ENCODE assay signal across 30 cellular contexts in genomic region chr4:73923631-73923937, GRCh38. TPM values are rescaled to one million over a fixed set of nuclear protein-coding genes. Genes with fewer than 3 reads are reported as not detected.
"Had no signal": no experiment of that assay in that cellular context is flagged by ENCODE, and none has a peak within 500 bp of the region (broad histone marks: within the 10 kb centered on the region; RNA-seq: fewer than 3 reads in every experiment).

No MANE protein-coding gene starts in this region.

- H3K27me3 Mint-ChIP-seq: natural killer cell treated with Interleukin-12 subunit alpha and Interleukin-12 subunit beta and Interleukin-15 and Interleukin-18, amount 100 ng/mL, for 72 hours; stimulated activated naive CD8-positive, alpha-beta T cell treated with anti-CD3 and anti-CD28 coated beads, Interleukin-15, amount 100 ng/mL, for 72 hours had no signal

- H3K4me3 Mint-ChIP-seq: immature natural killer cell; mesothelial cell of epicardium; naive B cell; natural killer cell treated with Interleukin-12 subunit alpha and Interleukin-12 subunit beta and Interleukin-15 and Interleukin-18, amount 100 ng/mL, for 72 hours; neural crest cell; stimulated activated naive CD8-positive, alpha-beta T cell treated with anti-CD3 and anti-CD28 coated beads, Interleukin-15, amount 100 ng/mL, for 72 hours had no signal

- FAIRE-seq: endothelial cell of umbilical vein, small intestine had no signal

- H3K27ac Mint-ChIP-seq: immature natural killer cell; mesothelial cell of epicardium; naive B cell; natural killer cell treated with Interleukin-12 subunit alpha and Interleukin-12 subunit beta and Interleukin-15 and Interleukin-18, amount 100 ng/mL, for 72 hours; progenitor cell of endocrine pancreas; stimulated activated naive CD8-positive, alpha-beta T cell treated with anti-CD3 and anti-CD28 coated beads, Interleukin-15, amount 100 ng/mL, for 72 hours had no signal

- H3K27ac ChIP-seq: dorsolateral prefrontal cortex, esophagus muscularis mucosa, left lung, neutrophil, parathyroid adenoma, right lobe of liver, suprapubic skin, transverse colon, upper lobe of right lung, uterus had no signal

- H3K36me3 Mint-ChIP-seq: immature natural killer cell; mesothelial cell of epicardium; naive B cell; natural killer cell treated with Interleukin-12 subunit alpha and Interleukin-12 subunit beta and Interleukin-15 and Interleukin-18, amount 100 ng/mL, for 72 hours had no signal

- ATAC-seq: left lung; mucosa of descending colon; natural killer cell treated with Interleukin-12 subunit alpha and Interleukin-12 subunit beta and Interleukin-15 and Interleukin-18, amount 100 ng/mL, for 72 hours; stimulated activated naive CD8-positive, alpha-beta T cell treated with anti-CD3 and anti-CD28 coated beads, Interleukin-15, amount 100 ng/mL, for 72 hours; upper lobe of right lung had no signal

- H3K9me3 Mint-ChIP-seq: neural crest cell had no signal

- H3K4me1 Mint-ChIP-seq: immature natural killer cell; mesothelial cell of epicardium; naive B cell; neural crest cell; stimulated activated naive CD8-positive, alpha-beta T cell treated with anti-CD3 and anti-CD28 coated beads, Interleukin-15, amount 100 ng/mL, for 72 hours had no signal

- DNase-seq: dorsolateral prefrontal cortex; effector CD4-positive, alpha-beta T cell; foreskin melanocyte; hypothalamus; immature natural killer cell; left lung; mucosa of descending colon; naive B cell; right lobe of liver; stimulated activated CD4-positive, alpha-beta T cell treated with anti-CD3 and anti-CD28 coated beads, Interleukin-15, amount 100 ng/mL, for 24 hours; stimulated activated CD4-positive, alpha-beta T cell treated with anti-CD3 and anti-CD28 coated beads, Interleukin-2, amount 100 ng/mL, for 48 hours; stimulated activated CD8-positive, alpha-beta memory T cell treated with anti-CD3 and anti-CD28 coated beads, Interleukin-4, amount 100 ng/mL, for 48 hours; stimulated activated naive CD4-positive, alpha-beta T cell; stimulated activated naive CD8-positive, alpha-beta T cell treated with anti-CD3 and anti-CD28 coated beads, Interleukin-15, amount 100 ng/mL, for 72 hours; transverse colon; upper lobe of right lung; uterus had no signal

RNA-seq across cellular contexts. Expression of gene CXCL1, which starts 54.4 kb away (rescaled TPM):
- total RNA-seq: neural crest cell had no signal

RNA-seq across cellular contexts. Expression of gene PF4, which starts 58.2 kb away (rescaled TPM):
- total RNA-seq: endothelial cell of umbilical vein; lower leg skin; lung microvascular endothelial cell; mesothelial cell of epicardium; natural killer cell treated with Interleukin-12 subunit alpha and Interleukin-12 subunit beta and Interleukin-15 and Interleukin-18, amount 100 ng/mL, for 72 hours; neural crest cell; omental fat pad; suprapubic skin; transverse colon; uterus had no signal
